Comparison of ENCODE assay signal across 24 cellular contexts in the genomic region with DNA sequence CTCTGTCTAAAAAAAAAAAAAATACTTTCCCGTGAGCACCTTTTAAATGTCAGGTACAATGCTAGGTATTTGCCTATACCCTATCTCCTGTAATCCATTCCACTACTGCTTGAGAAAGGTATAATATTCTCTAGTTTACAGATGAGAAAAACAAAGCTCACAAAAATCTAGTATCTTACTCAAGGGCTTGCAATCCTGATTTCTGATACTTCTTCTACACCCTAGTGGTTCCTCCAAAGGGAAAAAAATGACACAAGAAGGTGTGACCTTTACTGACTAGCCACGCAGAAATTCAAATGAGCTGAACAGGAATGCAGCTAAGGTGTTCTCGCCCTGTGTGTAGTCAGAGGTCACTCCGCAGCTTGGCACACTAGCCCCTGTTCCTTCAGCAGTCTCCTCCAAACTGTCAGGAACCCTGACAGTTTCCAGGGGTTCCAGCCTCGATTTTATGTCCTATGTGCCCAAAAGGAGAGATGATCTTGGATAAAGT. TPM values are rescaled to one million over a fixed set of nuclear protein-coding genes. Genes with fewer than 3 reads are reported as not detected.
A peak's percentile ranks its signal among the peaks of the same experiment; 100 is the strongest.
DNase-seq lines count a peak whose midpoint lies in the region; ATAC-seq and TF ChIP-seq lines count a peak whose summit lies in the region.
"Had no signal": no experiment of that assay in that cellular context is flagged by ENCODE, and none has a peak within 500 bp of the region (broad histone marks: within the 10 kb centered on the region; RNA-seq: fewer than 3 reads in every experiment).

No MANE protein-coding gene starts in this region.

- no peak overlapping the region for H3K4me2 ChIP-seq in DOHH2 (ENCODE audit: low read length)
- H3K4me2 ChIP-seq in PC-9 = peak overlapping the region; percentile 67

- H3K36me3 ChIP-seq in DOHH2 (ENCODE audit: control insufficient read depth, low read length) (peaks cover 100% of the 10 kb centered on the region), PC-9 (ENCODE audit: low read depth) (no peaks in the 10 kb centered on the region)
- H3K36me3 ChIP-seq: ascending aorta had no signal

- H3K4me3 ChIP-seq in DOHH2 (ENCODE audit: low read length) (no peak overlapping the region), PC-9 (peak overlapping the region; percentile 36; the same call in 1 of the 2 replicates)
- H3K4me3 ChIP-seq: ascending aorta had no signal

- H3K27me3 ChIP-seq in DOHH2 (ENCODE audit: control insufficient read depth, low read length) = no peaks in the 10 kb centered on the region
- no peaks in the 10 kb centered on the region for H3K27me3 ChIP-seq in PC-9 (ENCODE audit: insufficient read depth, low read depth)
- H3K27me3 ChIP-seq: ascending aorta had no signal

- POLR2A ChIA-PET in PC-9 (lab: Charles Lee; ENCODE audit: unreplicated experiment) = interaction anchor here (0.6 kb wide), 1 partner anchor 74 kb away, joined by 3 read pairs; the partner anchor contains the start of gene PIK3AP1

- no peak overlapping the region; the same call in 1 of the 2 replicates for H2AFZ ChIP-seq in PC-9

- no peak for TF ChIP-seq CTCF in DOHH2 (IDR thresholded peaks at IDR 0.05; ENCODE audit: low read depth, low read length, poor library complexity, severe bottlenecking)
- TF ChIP-seq CTCF in PC-9 (conservative IDR thresholded peaks at IDR 0.05) = no peak

- H3F3A ChIP-seq in DOHH2 (ENCODE audit: control insufficient read depth, insufficient read depth) (peaks cover 35% of the 10 kb centered on the region), PC-9 (ENCODE audit: insufficient read depth, low read depth) (peaks cover 14% of the 10 kb centered on the region; the same call in 1 of the 2 replicates)

- DNase-seq in PC-9 (peak in 1 of 2 experiments; percentile 86), left colon (no peak), renal cortical epithelial cell (ENCODE audit: low read depth) (peak; percentile 80), amniotic stem cell (lab: John Stamatoyannopoulos, UW) (no peak), SHP77 (lab: John Stamatoyannopoulos, UW) (no peak)
- DNase-seq: activated naive CD4-positive, alpha-beta T cell treated with Interleukin-2 at 50 U/mL for 16 hours; activated T-cell treated with anti-CD3 and anti-CD28 coated beads, Interleukin-2, amount 50 U/mL, for 4 hours; DMS79 treated with DMSO at 0.1 percent for 48 hours; foreskin fibroblast; hippocampal formation; mesenchymal stem cell; naive thymus-derived CD4-positive, alpha-beta T cell; NCI-H1092; NCI-H187 treated with DMSO at 0.1 percent for 48 hours; NCI-H748 treated with DMSO at 0.1 percent for 48 hours; SHP77 treated with DMSO at 0.1 percent for 48 hours; stimulated activated CD4-positive, alpha-beta T cell treated with anti-CD3 and anti-CD28 coated beads, Interleukin-1b, Interleukin-23, amount 100 ng/mL, for 48 hours; SW 1271 had no signal

- CTCF ChIA-PET in PC-9 (lab: Charles Lee) = no interaction called here

- H3K27ac ChIP-seq in DOHH2 (ENCODE audit: low read depth, low read length) (peak overlapping the region; percentile 26; the same call in 1 of the 2 replicates), PC-9 (peak overlapping the region; percentile 72)
- H3K27ac ChIP-seq: epithelial cell of prostate had no signal

- H3K4me1 ChIP-seq in DOHH2 (ENCODE audit: control insufficient read depth, low read length) (peaks cover 76% of the 10 kb centered on the region), PC-9 (replicated peaks; ENCODE audit: insufficient read depth) (peaks cover 25% of the 10 kb centered on the region)
- H3K4me1 ChIP-seq: ascending aorta had no signal

- BruUV-seq in PC-9 (replicated peaks; lab: Mats Ljungman, UMichigan) = no TSS peak

- intact Hi-C loops in PC-9 (cut with micrococcal nuclease; ENCODE audit: unreplicated experiment) (no loop called here), left colon (cut with DNase I, micrococcal nuclease) (no loop called here)

- H3K79me2 ChIP-seq in DOHH2 (ENCODE audit: control insufficient read depth, low read length) = peaks cover 63% of the 10 kb centered on the region
- H3K79me2 ChIP-seq in PC-9 (ENCODE audit: low read depth) = no peaks in the 10 kb centered on the region

- H3K9me2 ChIP-seq in DOHH2 (replicated peaks; ENCODE audit: control insufficient read depth, low read length) = no peaks in the 10 kb centered on the region
- no peaks in the 10 kb centered on the region for H3K9me2 ChIP-seq in PC-9 (ENCODE audit: insufficient read depth)

- peak; percentile 38 for ATAC-seq in left colon
- no peak for ATAC-seq in HG02938 (IDR thresholded peaks at IDR 0.05; ENCODE audit: unreplicated experiment)
- ATAC-seq in GM19328 (IDR thresholded peaks at IDR 0.05; ENCODE audit: unreplicated experiment) = no peak
- ATAC-seq: activated CD4-positive, CD25-positive, alpha-beta regulatory T cell treated with anti-CD3 and anti-CD28 coated beads, Interleukin-2, amount 50 U/mL, for 24 hours; activated T-cell treated with anti-CD3 and anti-CD28 coated beads, Interleukin-2, amount 50 U/mL, for 4 hours had no signal

- H3K9me3 ChIP-seq in DOHH2 (ENCODE audit: control insufficient read depth, insufficient read depth, low read length) (no peaks in the 10 kb centered on the region), PC-9 (ENCODE audit: insufficient read depth, low read depth) (no peaks in the 10 kb centered on the region)
- H3K9me3 ChIP-seq: ascending aorta had no signal

- peaks cover 10% of the 10 kb centered on the region; the same call in 1 of the 2 replicates for H4K20me1 ChIP-seq in DOHH2 (ENCODE audit: control insufficient read depth, insufficient read depth, low read depth, low read length)
- H4K20me1 ChIP-seq in PC-9 (ENCODE audit: insufficient read depth) = no peaks in the 10 kb centered on the region

RNA-seq across cellular contexts. Expression of gene TM9SF3, which starts 59.5 kb away (rescaled TPM):
- total RNA-seq in PC-9 (2021) (72.6 and 75.2 TPM in 2 replicates), left colon (100 to 1,000 TPM; 259 to 271 TPM), renal cortical epithelial cell (164 and 169 TPM in 2 replicates)
